ENCODE assay signal across 1 cellular context in genomic region chr6:16285467-16286150, GRCh38.
TF ChIP-seq lines count a peak whose summit lies in the region.

No MANE protein-coding gene starts in this region.

TF ChIP-seq in H1, 55 proteins besides CTCF, POLR2A, EP300 and RAD21 (continued from another document):
- TF ChIP-seq ATF2 (IDR thresholded peaks at IDR 0.05; ENCODE audit: low read length) (no peak), E2F6 (IDR thresholded peaks at IDR 0.05) (no peak)
TF ChIP-seq in H1: peak in this region for 0.
